18 cellular contexts compared by ENCODE assay signal in the genomic region with DNA sequence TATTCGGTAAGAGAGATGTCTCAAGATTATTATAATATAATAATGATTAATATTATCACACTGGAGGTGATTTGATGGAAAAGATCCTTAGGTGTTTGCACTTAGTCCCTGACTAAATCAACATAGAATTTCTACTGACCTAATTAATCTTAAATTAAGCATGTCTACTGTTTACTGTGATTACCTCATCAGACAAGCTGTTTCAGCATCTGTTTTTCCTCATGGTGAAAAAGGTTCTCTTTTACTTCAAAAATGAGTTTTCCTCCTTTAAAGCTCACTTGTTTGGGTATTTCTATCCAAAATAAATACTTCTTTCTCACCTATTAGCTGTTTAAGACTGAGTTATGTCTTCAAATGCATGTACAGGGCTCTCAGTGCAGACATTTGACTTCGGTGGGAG.
A peak's percentile ranks its signal among the peaks of the same experiment; 100 is the strongest.
DNase-seq lines count a peak whose midpoint lies in the region; FAIRE-seq and TF ChIP-seq lines count a peak whose summit lies in the region.
"Had no signal": no experiment of that assay in that cellular context is flagged by ENCODE, and none has a peak within 500 bp of the region (broad histone marks: within the 10 kb centered on the region; RNA-seq: fewer than 3 reads in every experiment).

No MANE protein-coding gene starts in this region.

- H3K36me3 ChIP-seq in endodermal cell (ENCODE audit: control insufficient read depth, insufficient read depth, low read length) = no peaks in the 10 kb centered on the region
- H3K36me3 ChIP-seq: BE2C had no signal

- no peaks in the 10 kb centered on the region for H3K27me3 ChIP-seq in endodermal cell (ENCODE audit: control insufficient read depth, insufficient read depth, low read length, poor library complexity, severe bottlenecking)
- H3K27me3 ChIP-seq: BE2C had no signal

- DNase-seq in D721Med (ENCODE audit: insufficient read length, low spot score) (no peak), DMS 273 (lab: John Stamatoyannopoulos, UW; ENCODE audit: unreplicated experiment) (peak; percentile 57), NCI-H1694 treated with DMSO at 0.1 percent for 48 hours (lab: John Stamatoyannopoulos, UW) (peak; percentile 85), cerebellum (ENCODE audit: low spot score) (peak; percentile 17), mesenteric fat pad (ENCODE audit: low spot score) (no peak), endodermal cell (no peak), hepatic stellate cell (ENCODE audit: low spot score) (no peak)
- DNase-seq: ACHN; BE2C; CD4-positive, CD25-positive, alpha-beta regulatory T cell; CD8-positive, alpha-beta memory T cell; COR-L47; DMS79 treated with DMSO at 0.1 percent for 48 hours; H9 had no signal

- no peak overlapping the region for H3K27ac ChIP-seq in endodermal cell (ENCODE audit: low read depth, low read length)
- H3K27ac ChIP-seq: HL-60 had no signal

- no peak overlapping the region for H3K4me3 ChIP-seq in endodermal cell (ENCODE audit: low read length)
- H3K4me3 ChIP-seq: GM12878 had no signal

- FAIRE-seq in D721Med (lab: Jason Lieb, UNC) = peak; percentile 58
- FAIRE-seq: A204.1, GM12878, H1 had no signal

- WGBS in endodermal cell (ENCODE audit: insufficient coverage in 1 of 2, insufficient read length in 1 of 2), 2 experiments = 54% methylated on average over 1 of the region's 2 CpGs; no CpG with 5 or more reads in 1 of the 2 experiments

- H3K27me3 Mint-ChIP-seq in endodermal cell (ENCODE audit: insufficient read depth) = no peaks in the 10 kb centered on the region
- H3K27me3 Mint-ChIP-seq: CD4-positive, CD25-positive, alpha-beta regulatory T cell; CD8-positive, alpha-beta memory T cell had no signal

- H3K36me3 Mint-ChIP-seq in endodermal cell (ENCODE audit: low read depth) = no peaks in the 10 kb centered on the region
- H3K36me3 Mint-ChIP-seq: CD4-positive, CD25-positive, alpha-beta regulatory T cell; CD8-positive, alpha-beta memory T cell had no signal

- no peak overlapping the region for H3K9ac ChIP-seq in endodermal cell (ENCODE audit: extremely low read depth, low read length, poor library complexity, severe bottlenecking)

- H3K4me3 Mint-ChIP-seq in endodermal cell = no peak overlapping the region
- H3K4me3 Mint-ChIP-seq: CD4-positive, CD25-positive, alpha-beta regulatory T cell; CD8-positive, alpha-beta memory T cell; H9 had no signal

- no peaks in the 10 kb centered on the region for H3K4me1 Mint-ChIP-seq in endodermal cell
- H3K4me1 Mint-ChIP-seq: CD4-positive, CD25-positive, alpha-beta regulatory T cell; CD8-positive, alpha-beta memory T cell had no signal

- H3K27ac Mint-ChIP-seq in endodermal cell = no peak overlapping the region
- H3K27ac Mint-ChIP-seq: CD4-positive, CD25-positive, alpha-beta regulatory T cell; CD8-positive, alpha-beta memory T cell; H9 had no signal

- H3K4me1 ChIP-seq in endodermal cell (ENCODE audit: control insufficient read depth, insufficient read depth, low read length) = no peaks in the 10 kb centered on the region

- no peaks in the 10 kb centered on the region for H3K9me3 ChIP-seq in endodermal cell (ENCODE audit: control insufficient read depth, low read length)
- H3K9me3 ChIP-seq: BE2C had no signal

- no peaks in the 10 kb centered on the region for H3K9me3 Mint-ChIP-seq in endodermal cell
- H3K9me3 Mint-ChIP-seq: H9 had no signal

- TF ChIP-seq CTCF in D721Med (IDR thresholded peaks at IDR 0.05; ENCODE audit: insufficient read depth, missing control alignments) = no peak
- no peak for TF ChIP-seq CTCF in endodermal cell (conservative IDR thresholded peaks at IDR 0.05)

Comparison
In these comparisons a context has a peak if more than half of its experiments do, and no peak if none do; other contexts are left out.
1. DNase-seq: peak in DMS 273 (single experiment), NCI-H1694 treated with DMSO at 0.1 percent for 48 hours (single experiment) and cerebellum (single experiment); none in D721Med (single experiment), mesenteric fat pad (single experiment), endodermal cell (single experiment) and hepatic stellate cell (single experiment).